1 cellular context compared by ENCODE assay signal in the genomic region with DNA sequence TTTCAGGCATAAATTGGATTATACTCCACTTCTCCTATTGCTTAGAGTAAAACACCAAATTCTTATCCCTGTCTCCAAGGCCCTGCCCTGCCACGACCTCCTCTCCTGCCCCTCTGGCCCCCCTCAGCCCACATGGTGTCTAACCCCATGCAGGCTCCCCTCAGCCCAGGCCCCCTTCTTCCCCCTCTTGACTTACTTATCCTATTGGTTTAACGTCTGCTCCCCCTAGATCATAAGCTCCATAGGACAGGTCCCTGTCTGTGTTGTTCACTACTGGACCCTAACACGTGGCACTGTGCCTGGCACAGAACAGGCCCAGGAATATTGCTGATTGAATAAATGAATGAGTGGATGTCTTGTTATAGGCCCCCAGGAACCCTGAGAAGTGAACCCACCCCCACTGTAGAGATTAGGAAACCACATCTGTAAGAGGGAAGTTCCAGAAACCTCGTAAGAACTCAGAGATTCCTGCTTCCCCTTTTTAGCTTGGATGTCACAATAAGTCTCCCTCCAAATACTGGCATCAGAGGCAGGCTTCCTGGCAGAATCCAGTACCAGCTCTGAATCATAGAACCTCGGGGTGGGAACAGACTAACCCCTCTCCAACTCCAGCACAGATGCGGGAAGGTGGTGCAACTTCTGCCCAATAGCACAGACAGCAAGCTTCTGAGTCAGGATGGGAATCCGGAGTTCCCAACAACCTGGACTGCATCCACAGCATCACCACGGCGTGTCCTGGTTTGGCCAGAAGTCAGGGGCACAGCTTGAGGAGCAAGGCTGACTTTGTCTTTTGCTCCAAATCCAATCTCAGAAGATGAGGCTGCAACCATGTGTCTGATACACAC.
TF ChIP-seq lines count a peak whose summit lies in the region.

No MANE protein-coding gene starts in this region.

TF ChIP-seq in HepG2, 621 proteins besides CTCF, POLR2A, EP300 and RAD21:
- TF ChIP-seq, protein P1, sequence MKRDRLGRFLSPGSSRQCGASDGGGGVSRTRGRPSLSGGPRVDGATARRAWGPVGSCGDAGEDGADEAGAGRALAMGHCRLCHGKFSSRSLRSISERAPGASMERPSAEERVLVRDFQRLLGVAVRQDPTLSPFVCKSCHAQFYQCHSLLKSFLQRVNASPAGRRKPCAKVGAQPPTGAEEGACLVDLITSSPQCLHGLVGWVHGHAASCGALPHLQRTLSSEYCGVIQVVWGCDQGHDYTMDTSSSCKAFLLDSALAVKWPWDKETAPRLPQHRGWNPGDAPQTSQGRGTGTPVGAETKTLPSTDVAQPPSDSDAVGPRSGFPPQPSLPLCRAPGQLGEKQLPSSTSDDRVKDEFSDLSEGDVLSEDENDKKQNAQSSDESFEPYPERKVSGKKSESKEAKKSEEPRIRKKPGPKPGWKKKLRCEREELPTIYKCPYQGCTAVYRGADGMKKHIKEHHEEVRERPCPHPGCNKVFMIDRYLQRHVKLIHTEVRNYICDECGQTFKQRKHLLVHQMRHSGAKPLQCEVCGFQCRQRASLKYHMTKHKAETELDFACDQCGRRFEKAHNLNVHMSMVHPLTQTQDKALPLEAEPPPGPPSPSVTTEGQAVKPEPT (CRISPR knock-in tag; IDR thresholded peaks at IDR 0.05; ENCODE audit: low read depth) = no peak
- TF ChIP-seq MTF1 (CRISPR knock-in tag; IDR thresholded peaks at IDR 0.05) = no peak
- no peak for TF ChIP-seq MAFK (conservative IDR thresholded peaks at IDR 0.05 in 1 of 2, IDR thresholded peaks at IDR 0.05 in 1 of 2; ENCODE audit: low read length in 2 of 2)
- TF ChIP-seq MBD4 (IDR thresholded peaks at IDR 0.05; ENCODE audit: borderline replicate concordance, low read length) = no peak
- no peak for TF ChIP-seq ZMYM4 (CRISPR knock-in tag; IDR thresholded peaks at IDR 0.05)
- TF ChIP-seq RARA (CRISPR knock-in tag; IDR thresholded peaks at IDR 0.05) = no peak
- TF ChIP-seq, protein P2, sequence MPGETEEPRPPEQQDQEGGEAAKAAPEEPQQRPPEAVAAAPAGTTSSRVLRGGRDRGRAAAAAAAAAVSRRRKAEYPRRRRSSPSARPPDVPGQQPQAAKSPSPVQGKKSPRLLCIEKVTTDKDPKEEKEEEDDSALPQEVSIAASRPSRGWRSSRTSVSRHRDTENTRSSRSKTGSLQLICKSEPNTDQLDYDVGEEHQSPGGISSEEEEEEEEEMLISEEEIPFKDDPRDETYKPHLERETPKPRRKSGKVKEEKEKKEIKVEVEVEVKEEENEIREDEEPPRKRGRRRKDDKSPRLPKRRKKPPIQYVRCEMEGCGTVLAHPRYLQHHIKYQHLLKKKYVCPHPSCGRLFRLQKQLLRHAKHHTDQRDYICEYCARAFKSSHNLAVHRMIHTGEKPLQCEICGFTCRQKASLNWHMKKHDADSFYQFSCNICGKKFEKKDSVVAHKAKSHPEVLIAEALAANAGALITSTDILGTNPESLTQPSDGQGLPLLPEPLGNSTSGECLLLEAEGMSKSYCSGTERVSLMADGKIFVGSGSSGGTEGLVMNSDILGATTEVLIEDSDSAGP (CRISPR knock-in tag; IDR thresholded peaks at IDR 0.05; ENCODE audit: borderline replicate concordance) = no peak
- no peak for TF ChIP-seq ZMAT3 (CRISPR knock-in tag; conservative IDR thresholded peaks at IDR 0.05)
- no peak for TF ChIP-seq DMAP1 (CRISPR knock-in tag; IDR thresholded peaks at IDR 0.05)
- no peak for TF ChIP-seq ZNF672 (CRISPR knock-in tag; IDR thresholded peaks at IDR 0.05)
- no peak for TF ChIP-seq HCFC1 (IDR thresholded peaks at IDR 0.05; ENCODE audit: low read depth, low read length)
